ENCODE assay signal across 17 cellular contexts in the genomic region with DNA sequence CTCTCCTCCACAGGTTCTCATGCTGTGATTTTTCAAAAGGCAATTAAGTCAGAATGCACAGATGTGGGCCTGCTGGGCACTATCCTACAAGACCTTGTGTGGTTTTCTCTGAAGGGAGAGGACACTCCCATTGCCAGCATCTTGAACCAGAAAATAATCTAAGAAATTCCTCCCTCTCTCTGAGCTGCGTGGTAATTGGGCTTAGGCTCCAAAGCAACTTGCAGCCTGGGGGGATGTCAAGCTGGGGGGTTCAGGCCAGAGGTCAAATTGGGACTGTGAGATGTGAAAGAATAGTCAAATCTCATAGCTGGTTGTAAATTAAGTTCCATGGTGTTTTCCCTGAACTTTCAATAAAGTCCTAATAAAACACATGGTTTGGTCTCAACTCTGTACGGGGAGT.
DNase-seq lines count a peak whose midpoint lies in the region; TF ChIP-seq lines count a peak whose summit lies in the region.
"Had no signal": no experiment of that assay in that cellular context is flagged by ENCODE, and none has a peak within 500 bp of the region (broad histone marks: within the 10 kb centered on the region; RNA-seq: fewer than 3 reads in every experiment).

No MANE protein-coding gene starts in this region.

- TF ChIP-seq POLR2A in breast epithelium (IDR thresholded peaks at IDR 0.05) (no peak), transverse colon (IDR thresholded peaks at IDR 0.05) (no peak)

- WGBS in endodermal cell (ENCODE audit: insufficient coverage in 1 of 2, insufficient read length in 1 of 2), 2 experiments = 91% methylated on average over 2 of the region's 2 CpGs; no CpG with 5 or more reads in 1 of the 2 experiments
- no CpG with 5 or more reads among the region's 2 CpGs for WGBS in neuronal stem cell (ENCODE audit: extremely low coverage in 2 of 2, insufficient read length in 2 of 2, insufficient replicate concordance in 1 of 2), 2 donors
- WGBS in transverse colon (ENCODE audit: low coverage in 1 of 2), 2 donors = 85 to 86% methylated on average over 2 of the region's 2 CpGs

- no peak overlapping the region for H2BK5ac ChIP-seq in neuronal stem cell (ENCODE audit: low read length)

- H2BK15ac ChIP-seq in neuronal stem cell (ENCODE audit: low read length) = no peak overlapping the region

- no peak overlapping the region for H3K4me3 Mint-ChIP-seq in endodermal cell
- H3K4me3 Mint-ChIP-seq: CD14-positive monocyte; CD4-positive, alpha-beta memory T cell; HFFc6 had no signal

- no peak overlapping the region for H2BK12ac ChIP-seq in neuronal stem cell (ENCODE audit: low read length)

- H3K4ac ChIP-seq in neuronal stem cell (ENCODE audit: low read length) = no peak overlapping the region

- H4K91ac ChIP-seq in neuronal stem cell (ENCODE audit: low read depth, low read length, poor library complexity) = no peak overlapping the region

- H2AK5ac ChIP-seq in neuronal stem cell (ENCODE audit: low read depth, low read length) = no peak overlapping the region

- no peaks in the 10 kb centered on the region for H3K79me1 ChIP-seq in neuronal stem cell (ENCODE audit: low read depth, low read length)

- DNase-seq in NCI-H2227 (lab: John Stamatoyannopoulos, UW; ENCODE audit: unreplicated experiment) (peak; percentile 2), NCI-H2227 treated with DMSO at 0.1 percent for 48 hours (lab: John Stamatoyannopoulos, UW) (no peak), SJCRH30 (peak; percentile 61 to 76), endodermal cell (no peak), neuronal stem cell (ENCODE audit: low spot score) (peak; percentile 12), breast epithelium (ENCODE audit: low spot score in 2 of 2) (no peak), COR-L47 (lab: John Stamatoyannopoulos, UW) (no peak), transverse colon (no peak)
- DNase-seq: AML-193; Calu3; CD4-positive, alpha-beta memory T cell; DMS79 treated with DMSO at 0.1 percent for 48 hours; HFFc6 had no signal

- no peak overlapping the region for H3K4me2 ChIP-seq in neuronal stem cell (ENCODE audit: insufficient read depth, low read length, poor library complexity, severe bottlenecking)
- H3K4me2 ChIP-seq: A549 had no signal

- no peaks in the 10 kb centered on the region for H3K9me3 Mint-ChIP-seq in endodermal cell
- H3K9me3 Mint-ChIP-seq: HFFc6 had no signal

- peaks cover 2% of the 10 kb centered on the region for H3K27me3 Mint-ChIP-seq in endodermal cell (ENCODE audit: insufficient read depth)
- H3K27me3 Mint-ChIP-seq: CD4-positive, alpha-beta memory T cell had no signal

- no peaks in the 10 kb centered on the region for H3K9me3 ChIP-seq in SJCRH30 (replicated peaks)
- no peaks in the 10 kb centered on the region for H3K9me3 ChIP-seq in endodermal cell (ENCODE audit: control insufficient read depth, low read length)
- no peaks in the 10 kb centered on the region for H3K9me3 ChIP-seq in neuronal stem cell (replicated peaks in 1 of 2; ENCODE audit: control insufficient read depth in 2 of 2, insufficient read depth in 1 of 2, low read depth in 1 of 2, low read length in 2 of 2)
- no peaks in the 10 kb centered on the region for H3K9me3 ChIP-seq in breast epithelium
- no peaks in the 10 kb centered on the region for H3K9me3 ChIP-seq in transverse colon
- H3K9me3 ChIP-seq: A549 had no signal

- in situ Hi-C loops in transverse colon (cut with MboI; ENCODE audit: low pct_ligation_motif_present in 1 of 4, low pct_unique_long_range_greater_than_20kb in 1 of 4, low sequenced_read_pairs in 3 of 4) = no loop called here

- no peak overlapping the region for H3K18ac ChIP-seq in neuronal stem cell (ENCODE audit: low read length)

- no peaks in the 10 kb centered on the region for H3K36me3 Mint-ChIP-seq in endodermal cell (ENCODE audit: low read depth)
- H3K36me3 Mint-ChIP-seq: CD14-positive monocyte; CD4-positive, alpha-beta memory T cell had no signal

- no peaks in the 10 kb centered on the region for H3K27me3 ChIP-seq in SJCRH30
- H3K27me3 ChIP-seq in endodermal cell (ENCODE audit: control insufficient read depth, insufficient read depth, low read length, poor library complexity, severe bottlenecking) = no peaks in the 10 kb centered on the region
- H3K27me3 ChIP-seq in neuronal stem cell (ENCODE audit: control insufficient read depth in 3 of 3, insufficient read depth in 3 of 3, low read depth in 1 of 3, low read length in 3 of 3) = no peaks in the 10 kb centered on the region
- no peaks in the 10 kb centered on the region for H3K27me3 ChIP-seq in breast epithelium
- no peaks in the 10 kb centered on the region for H3K27me3 ChIP-seq in transverse colon

- H4K8ac ChIP-seq in neuronal stem cell (ENCODE audit: low read depth, low read length) = no peak overlapping the region

- TF ChIP-seq CTCF in endodermal cell (conservative IDR thresholded peaks at IDR 0.05) (no peak), breast epithelium (IDR thresholded peaks at IDR 0.05) (no peak), transverse colon (IDR thresholded peaks at IDR 0.05) (no peak)

- H3K27ac ChIP-seq in SJCRH30 = peak overlapping the region; percentile 58
- H3K27ac ChIP-seq in endodermal cell (ENCODE audit: low read depth, low read length) = peak overlapping the region; percentile 26
- no peak overlapping the region for H3K27ac ChIP-seq in neuronal stem cell (replicated peaks; ENCODE audit: low read length)
- H3K27ac ChIP-seq in breast epithelium = no peak overlapping the region
- no peak overlapping the region for H3K27ac ChIP-seq in transverse colon
- H3K27ac ChIP-seq: 22Rv1, A549 had no signal

- TF ChIP-seq EP300 in transverse colon (IDR thresholded peaks at IDR 0.05; ENCODE audit: low read depth) = no peak

- no peak overlapping the region for H3K23ac ChIP-seq in neuronal stem cell (ENCODE audit: low read depth, low read length, poor library complexity)

- H3K4me3 ChIP-seq in SJCRH30 (no peak overlapping the region), endodermal cell (ENCODE audit: low read length) (no peak overlapping the region), neuronal stem cell (ENCODE audit: low read length in 2 of 2) (no peak overlapping the region), breast epithelium (no peak overlapping the region), transverse colon (no peak overlapping the region)
- H3K4me3 ChIP-seq: A549, GM12878 had no signal

- H3K4me1 ChIP-seq in SJCRH30 (peaks cover 15% of the 10 kb centered on the region), endodermal cell (ENCODE audit: control insufficient read depth, insufficient read depth, low read length) (no peaks in the 10 kb centered on the region), neuronal stem cell (ENCODE audit: control insufficient read depth in 2 of 2, insufficient read depth in 1 of 2, low read depth in 1 of 2, low read length in 2 of 2) (peaks cover 0 to 2% of the 10 kb centered on the region in 2 donors), breast epithelium (no peaks in the 10 kb centered on the region), transverse colon (peaks cover 0 to 8% (median 0%) of the 10 kb centered on the region in 4 donors)
- H3K4me1 ChIP-seq: A549 had no signal

- no peak overlapping the region for H2BK120ac ChIP-seq in neuronal stem cell (ENCODE audit: low read depth, low read length)

- H3K36me3 ChIP-seq in SJCRH30 = no peaks in the 10 kb centered on the region
- no peaks in the 10 kb centered on the region for H3K36me3 ChIP-seq in endodermal cell (ENCODE audit: control insufficient read depth, insufficient read depth, low read length)
- H3K36me3 ChIP-seq in neuronal stem cell (replicated peaks in 1 of 2; ENCODE audit: control insufficient read depth in 2 of 2, insufficient read depth in 2 of 2, low read length in 2 of 2) = no peaks in the 10 kb centered on the region
- H3K36me3 ChIP-seq in breast epithelium = no peaks in the 10 kb centered on the region
- no peaks in the 10 kb centered on the region for H3K36me3 ChIP-seq in transverse colon

- no peak overlapping the region for H3K14ac ChIP-seq in neuronal stem cell (ENCODE audit: low read length)

- H3K27ac Mint-ChIP-seq in endodermal cell = no peak overlapping the region
- H3K27ac Mint-ChIP-seq: CD14-positive monocyte; CD4-positive, alpha-beta memory T cell; HFFc6 had no signal

- no peaks in the 10 kb centered on the region for H3K4me1 Mint-ChIP-seq in endodermal cell
- H3K4me1 Mint-ChIP-seq: CD14-positive monocyte; CD4-positive, alpha-beta memory T cell had no signal

- H2AFZ ChIP-seq in neuronal stem cell (ENCODE audit: low read length) = no peak overlapping the region

- H3K9ac ChIP-seq in endodermal cell (ENCODE audit: extremely low read depth, low read length, poor library complexity, severe bottlenecking) (no peak overlapping the region), neuronal stem cell (ENCODE audit: low read depth, low read length, poor library complexity) (no peak overlapping the region)

- intact Hi-C loops in breast epithelium (cut with DNase I; ENCODE audit: low total_unique reads) = no loop called here
- intact Hi-C loops in transverse colon (cut with DNase I; ENCODE audit: low total_unique reads) = no loop called here

Comparison
In these comparisons a context has a peak if more than half of its experiments do, and no peak if none do; other contexts are left out.
1. DNase-seq: peak in NCI-H2227 (single experiment), SJCRH30 (2 of 2) and neuronal stem cell (single experiment); none in NCI-H2227 treated with DMSO at 0.1 percent for 48 hours (single experiment), endodermal cell (single experiment), breast epithelium (0 of 2), COR-L47 (single experiment) and transverse colon (single experiment).
2. H3K27ac ChIP-seq: peak in SJCRH30 (single experiment) and endodermal cell (single experiment); none in neuronal stem cell (single experiment), breast epithelium (0 of 2) and transverse colon (0 of 4).